In the genomic region with DNA sequence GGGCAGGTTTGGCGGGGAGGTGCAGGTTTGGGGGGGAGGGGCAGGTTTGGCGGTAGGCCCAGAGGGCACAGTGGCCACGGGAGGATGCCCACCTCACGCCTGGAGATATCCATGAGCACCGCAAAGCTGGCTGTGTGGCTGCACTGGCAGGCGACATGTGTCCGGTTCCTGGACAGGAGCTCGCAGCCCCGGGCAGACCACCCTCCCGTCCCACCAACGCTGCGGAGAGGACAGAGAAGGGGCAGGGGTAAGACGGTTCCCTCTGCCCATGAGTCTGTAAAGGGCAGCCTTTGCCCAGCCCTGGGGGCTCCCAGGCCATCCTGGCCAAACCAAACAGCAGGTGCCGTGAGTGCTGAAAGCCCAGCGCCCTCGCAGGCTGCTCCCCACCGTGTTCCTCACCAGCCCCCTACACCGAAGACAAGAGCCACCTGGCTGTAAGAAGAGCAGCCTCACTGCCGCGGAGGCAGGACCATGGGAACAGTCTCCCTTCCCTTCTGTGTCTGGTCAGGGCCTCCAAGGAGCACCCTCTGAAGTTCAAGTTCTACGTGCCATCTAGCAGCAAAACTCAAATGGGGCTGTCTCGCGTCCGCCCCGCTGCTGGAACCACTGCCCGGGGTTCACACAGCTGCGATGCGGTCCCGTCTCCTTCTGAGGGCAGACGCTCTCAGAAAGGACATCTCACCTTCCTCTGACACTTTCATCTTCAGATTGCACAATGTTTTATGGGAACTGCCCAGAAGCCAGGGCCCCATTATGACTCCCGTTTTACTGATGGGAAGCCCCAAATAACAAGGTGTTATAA, we compare ENCODE assay signal across 17 cellular contexts. TPM values are rescaled to one million over a fixed set of nuclear protein-coding genes. Genes with fewer than 3 reads are reported as not detected.
DNase-seq lines count a peak whose midpoint lies in the region; ATAC-seq and TF ChIP-seq lines count a peak whose summit lies in the region.
"Had no signal": no experiment of that assay in that cellular context is flagged by ENCODE, and none has a peak within 500 bp of the region (broad histone marks: within the 10 kb centered on the region; RNA-seq: fewer than 3 reads in every experiment).

No MANE protein-coding gene starts in this region.

- peak overlapping the region; percentile 76 for H3K4me2 ChIP-seq in neural progenitor cell

- H3K4me1 ChIP-seq in NT2/D1 (ENCODE audit: insufficient read depth, insufficient read length) (peaks cover 19% of the 10 kb centered on the region), neural progenitor cell (peaks cover 28% of the 10 kb centered on the region)
- H3K4me1 ChIP-seq: BE2C, uterus had no signal

- in situ Hi-C loops in Caki2 (cut with HindIII; ENCODE audit: low pct_unique_long_range_greater_than_20kb, low sequenced_read_pairs) = no loop called here

- ATAC-seq in GM18505 (IDR thresholded peaks at IDR 0.05; ENCODE audit: unreplicated experiment) = no peak
- ATAC-seq: activated CD8-positive, alpha-beta T cell treated with anti-CD3 and anti-CD28 coated beads, Interleukin-2, amount 10 ng/mL, durations not matched to agents 7 days and 5 days had no signal

- H3K9ac ChIP-seq in NT2/D1 (ENCODE audit: insufficient read length, low read depth) (peak overlapping the region; percentile 21), neural progenitor cell (no peak overlapping the region)

- no peaks in the 10 kb centered on the region for H3K79me2 ChIP-seq in neural progenitor cell (ENCODE audit: low read depth)

- peak overlapping the region; percentile 97 for H3K27ac Mint-ChIP-seq in neural progenitor cell
- H3K27ac Mint-ChIP-seq: activated CD8-positive, alpha-beta T cell treated with anti-CD3 and anti-CD28 coated beads, Interleukin-2, amount 10 ng/mL, durations not matched to agents 7 days and 5 days had no signal

- no peak for TF ChIP-seq CTCF in neural progenitor cell (IDR thresholded peaks at IDR 0.05)

- H2AFZ ChIP-seq in neural progenitor cell (replicated peaks) = no peak overlapping the region

- DNase-seq in Caki2 (ENCODE audit: low read depth) (peak; percentile 46), NT2/D1 (ENCODE audit: low read depth, low spot score) (no peak), neural progenitor cell (ENCODE audit: low spot score) (no peak), GF-D8 (lab: John Stamatoyannopoulos, UW) (no peak), NCI-H2081 treated with DMSO at 0.1 percent for 48 hours (lab: John Stamatoyannopoulos, UW) (no peak)
- DNase-seq in activated effector memory CD4-positive, alpha-beta T cell treated with Interleukin-2 at 50 U/mL for 16 hours = no peak
- DNase-seq: activated CD8-positive, alpha-beta T cell treated with anti-CD3 and anti-CD28 coated beads, Interleukin-2, amount 10 ng/mL, durations not matched to agents 7 days and 5 days; activated effector memory CD4-positive, alpha-beta T cell treated with anti-CD3 and anti-CD28 coated beads, Interleukin-2, amount 50 U/mL, for 16 hours; BE2C; DMS153; head of caudate nucleus; NCI-H510A treated with DMSO at 0.1 percent for 48 hours; PC-3; uterus had no signal

- H3K27me3 ChIP-seq in NT2/D1 (ENCODE audit: insufficient read depth, insufficient read length) = no peaks in the 10 kb centered on the region
- peaks cover 22% of the 10 kb centered on the region for H3K27me3 ChIP-seq in neural progenitor cell
- H3K27me3 ChIP-seq: BE2C, uterus had no signal

- H3K4me1 Mint-ChIP-seq in neural progenitor cell = peaks cover 44% of the 10 kb centered on the region

- H3K27me3 Mint-ChIP-seq in neural progenitor cell (ENCODE audit: insufficient read depth, low read depth) = peaks cover 13% of the 10 kb centered on the region

- H3K36me3 Mint-ChIP-seq in neural progenitor cell = peaks cover 43% of the 10 kb centered on the region

- peaks cover 29% of the 10 kb centered on the region for H3F3A ChIP-seq in neural progenitor cell (ENCODE audit: low read depth)

- H3K9me3 Mint-ChIP-seq in neural progenitor cell = peaks cover 22% of the 10 kb centered on the region

- H3K4me3 ChIP-seq in NT2/D1 (ENCODE audit: insufficient read length, low read depth) = no peak overlapping the region
- 0 out of 2 replicates have a peak overlapping the region, but pooled peaks have one; percentile 17 for H3K4me3 ChIP-seq in iPS-18c (ENCODE audit: insufficient read depth, low read depth, low read length)
- peak overlapping the region; percentile 27 for H3K4me3 ChIP-seq in neural progenitor cell
- H3K4me3 ChIP-seq: esophagus muscularis mucosa, uterus had no signal

- peaks cover 35% of the 10 kb centered on the region for H4K20me1 ChIP-seq in neural progenitor cell (ENCODE audit: low read depth)

- peaks cover 12% of the 10 kb centered on the region for H3K36me3 ChIP-seq in NT2/D1 (ENCODE audit: insufficient read depth, insufficient read length, low read length)
- peaks cover 6% of the 10 kb centered on the region for H3K36me3 ChIP-seq in neural progenitor cell
- H3K36me3 ChIP-seq: BE2C, esophagus muscularis mucosa, uterus had no signal

- TF ChIP-seq POLR2A in GM18505 (IDR thresholded peaks at IDR 0.05; ENCODE audit: borderline replicate concordance, extremely low read depth, insufficient read depth, insufficient read length) = no peak

- peak overlapping the region; percentile 36 for H3K27ac ChIP-seq in neural progenitor cell
- H3K27ac ChIP-seq: esophagus muscularis mucosa, uterus had no signal

- H3K4me3 Mint-ChIP-seq in neural progenitor cell = peak overlapping the region; percentile 37
- H3K4me3 Mint-ChIP-seq: activated CD8-positive, alpha-beta T cell treated with anti-CD3 and anti-CD28 coated beads, Interleukin-2, amount 10 ng/mL, durations not matched to agents 7 days and 5 days had no signal

- peaks cover 16% of the 10 kb centered on the region for H3K9me3 ChIP-seq in NT2/D1 (ENCODE audit: insufficient read depth, low read length)
- H3K9me3 ChIP-seq in iPS-18c (ENCODE audit: control insufficient read depth, insufficient read depth, low read length) = peaks cover 2% of the 10 kb centered on the region
- H3K9me3 ChIP-seq in neural progenitor cell (ENCODE audit: low read depth) = peaks cover 5% of the 10 kb centered on the region
- H3K9me3 ChIP-seq: BE2C, uterus had no signal

RNA-seq across cellular contexts. Expression of gene TRMU, which starts 43.2 kb away (rescaled TPM):
- 63.2 and 65.1 TPM in 2 replicates for total RNA-seq in Caki2 (2014; rRNA removed; shearing (Covaris generic); ENCODE audit: low replicate concordance)
- total RNA-seq in neural progenitor cell (ENCODE audit: low replicate concordance) = 66.9 and 70.1 TPM in 2 replicates
